24 cellular contexts compared by ENCODE assay signal in genomic region chr1:22738069-22738435, GRCh38. TPM values are rescaled to one million over a fixed set of nuclear protein-coding genes. Genes with fewer than 3 reads are reported as not detected.
DNase-seq lines count a peak whose midpoint lies in the region; ATAC-seq, FAIRE-seq and TF ChIP-seq lines count a peak whose summit lies in the region.
"Had no signal": no experiment of that assay in that cellular context is flagged by ENCODE, and none has a peak within 500 bp of the region (broad histone marks: within the 10 kb centered on the region; RNA-seq: fewer than 3 reads in every experiment).

No MANE protein-coding gene starts in this region.

- WGBS in A549 (ENCODE audit: missing lambda C conversion rate) = 100% methylated on average over 1 of the region's 1 CpG

- intact Hi-C loops in CD14-positive monocyte (cut with micrococcal nuclease) = no loop called here

- H3K9me3 Mint-ChIP-seq in CD14-positive monocyte (peaks cover 0 to 2% (median 0%) of the 10 kb centered on the region in 7 donors), endothelial cell (ENCODE audit: unreplicated experiment) (no peaks in the 10 kb centered on the region)
- H3K9me3 Mint-ChIP-seq: T-helper 2 cell treated with Interferon-gamma antibody and Interleukin-4, amounts not matched to agents 5 μg/mL and 100 μg/mL, for 36 hours had no signal

- DNase-seq in A549 (ENCODE audit: low read depth in 1 of 2, low spot score in 1 of 2) (no peak), CD14-positive monocyte (ENCODE audit: low spot score) (no peak), MV-4-11 (lab: John Stamatoyannopoulos, UW) (peak; percentile 37), endothelial cell (ENCODE audit: low spot score) (no peak), NCI-H1092 treated with DMSO at 0.1 percent for 48 hours (lab: John Stamatoyannopoulos, UW) (no peak)
- DNase-seq in effector CD4-positive, alpha-beta T cell = no peak
- DNase-seq: DMS153, GOT3, KBM-7, NCI-H1105, NCI-H146, NCI-H1930, NCI-H2107, NCI-H524 treated with DMSO at 0.1 percent for 48 hours, NCI-H774, Peyer's patch, SHP77 treated with DMSO at 0.1 percent for 48 hours, T-helper 1 cell had no signal

- peak overlapping the region in 1 of 2 donors; percentile 53 for H3K4me3 Mint-ChIP-seq in CD14-positive monocyte
- peak overlapping the region; percentile 45 for H3K4me3 Mint-ChIP-seq in endothelial cell (ENCODE audit: unreplicated experiment)
- H3K4me3 Mint-ChIP-seq: T-helper 2 cell treated with Interferon-gamma antibody and Interleukin-4, amounts not matched to agents 5 μg/mL and 100 μg/mL, for 36 hours had no signal

- FAIRE-seq in A549 (lab: Jason Lieb, UNC) = no peak
- FAIRE-seq: HepG2 had no signal

- peak overlapping the region in 4 of 7 donors; percentile 13 to 89 (median 46) for H3K27ac Mint-ChIP-seq in CD14-positive monocyte
- H3K27ac Mint-ChIP-seq in endothelial cell (ENCODE audit: unreplicated experiment) = no peak overlapping the region
- H3K27ac Mint-ChIP-seq: T-helper 2 cell treated with Interferon-gamma antibody and Interleukin-4, amounts not matched to agents 5 μg/mL and 100 μg/mL, for 36 hours had no signal

- CTCF ChIA-PET in A549 (lab: Yijun Ruan, JAX) = interaction anchor here (3.6 kb wide), 1 partner anchor 33 kb away, joined by 16 read pairs; no protein-coding TSS in a partner anchor

- H3K4me1 Mint-ChIP-seq in CD14-positive monocyte (peaks cover 49% of the 10 kb centered on the region), endothelial cell (ENCODE audit: unreplicated experiment) (peaks cover 35% of the 10 kb centered on the region)

- H3K36me3 Mint-ChIP-seq in CD14-positive monocyte = peaks cover 0 to 2% of the 10 kb centered on the region in 2 donors
- no peaks in the 10 kb centered on the region for H3K36me3 Mint-ChIP-seq in endothelial cell (ENCODE audit: low read depth, unreplicated experiment)

- TF ChIP-seq POLR2A in A549 (IDR thresholded peaks at IDR 0.05; ENCODE audit: low read length) = no peak

- H3K4me1 ChIP-seq in A549 = peaks cover 90% of the 10 kb centered on the region
- H3K4me1 ChIP-seq: HAP-1 had no signal

- no peak for TF ChIP-seq CTCF in A549 (IDR thresholded peaks at IDR 0.05)
- TF ChIP-seq CTCF in CD14-positive monocyte (IDR thresholded peaks at IDR 0.05) = no peak
- no peak for TF ChIP-seq CTCF in endothelial cell (IDR thresholded peaks at IDR 0.05; ENCODE audit: unreplicated experiment)

- peak overlapping the region; percentile 95 to 97 for H3K27ac ChIP-seq in A549
- H3K27ac ChIP-seq: C4-2B had no signal

- TF ChIP-seq RAD21 in A549 (conservative IDR thresholded peaks at IDR 0.05 in 1 of 2, IDR thresholded peaks at IDR 0.05 in 1 of 2) = no peak

- H3K27me3 Mint-ChIP-seq in CD14-positive monocyte (ENCODE audit: low read depth in 3 of 3) (peaks cover 0 to 10% (median 5%) of the 10 kb centered on the region in 3 donors), endothelial cell (ENCODE audit: unreplicated experiment) (peaks cover 2% of the 10 kb centered on the region)

- no peak for TF ChIP-seq EP300 in A549 (IDR thresholded peaks at IDR 0.05)

- no peaks in the 10 kb centered on the region for H3K9me3 ChIP-seq in A549
- H3K9me3 ChIP-seq: HAP-1, MG63, Peyer's patch had no signal

- H3K4me2 ChIP-seq in A549 = peak overlapping the region; percentile 76

- no peak for ATAC-seq in A549
- no peak for ATAC-seq in HG03135 (IDR thresholded peaks at IDR 0.05; ENCODE audit: unreplicated experiment)
- ATAC-seq: HepG2 had no signal

- POLR2A ChIA-PET in A549 (lab: Yijun Ruan, JAX) = no interaction called here

- no peak overlapping the region for H3K4me3 ChIP-seq in A549
- H3K4me3 ChIP-seq: HAP-1, MG63, Peyer's patch had no signal

TF ChIP-seq in A549, 52 proteins besides CTCF, POLR2A, EP300 and RAD21:
- TF ChIP-seq TP53 (CRISPR knock-in tag; IDR thresholded peaks at IDR 0.05) = no peak
- no peak for TF ChIP-seq FOXS1 (CRISPR knock-in tag; IDR thresholded peaks at IDR 0.05)
- TF ChIP-seq RARB (CRISPR knock-in tag; IDR thresholded peaks at IDR 0.05) = no peak
- TF ChIP-seq E2F6 (IDR thresholded peaks at IDR 0.05; ENCODE audit: borderline replicate concordance, low read depth) = no peak
- TF ChIP-seq MAFK (IDR thresholded peaks at IDR 0.05; ENCODE audit: partially characterized antibody) = no peak
- no peak for TF ChIP-seq NFE2L2 (conservative IDR thresholded peaks at IDR 0.05; ENCODE audit: low read length)
- no peak for TF ChIP-seq SMC3 (IDR thresholded peaks at IDR 0.05)
- no peak for TF ChIP-seq JUNB (IDR thresholded peaks at IDR 0.05)
- TF ChIP-seq RCOR1 (IDR thresholded peaks at IDR 0.05; ENCODE audit: low read depth, low read length) = no peak
- TF ChIP-seq HMGXB4 (CRISPR knock-in tag; IDR thresholded peaks at IDR 0.05; ENCODE audit: borderline replicate concordance) = no peak
- TF ChIP-seq ATOH8 (CRISPR knock-in tag; IDR thresholded peaks at IDR 0.05; ENCODE audit: low read depth) = no peak
- TF ChIP-seq POLR2AphosphoS2 (conservative IDR thresholded peaks at IDR 0.05; ENCODE audit: low read length) = no peak
- no peak for TF ChIP-seq CBX8 (IDR thresholded peaks at IDR 0.05)
- TF ChIP-seq MAZ (IDR thresholded peaks at IDR 0.05; ENCODE audit: borderline replicate concordance, low read depth, low read length) = no peak
- TF ChIP-seq RNF2 (IDR thresholded peaks at IDR 0.05; ENCODE audit: borderline replicate concordance, low read depth) = no peak
TF ChIP-seq in A549: peak in this region for 0.

RNA-seq across cellular contexts. Expression of gene EPHB2, which starts 27.4 kb away (rescaled TPM):
- 13.0 and 15.9 TPM in 2 replicates for polyA plus RNA-seq in A549 (2011; rRNA removed)
- polyA plus RNA-seq in A549 (2012; cell fraction: cytosol; rRNA removed) = 18.6 and 22.8 TPM in 2 replicates
- 40.4 and 46.8 TPM in 2 replicates for polyA plus RNA-seq in A549 (2012; cell fraction: nucleus; rRNA removed)
- polyA plus RNA-seq in A549 (2017; fragmentation: RNase III; extraction: RNeasy Plus Mini Kit Qiagen cat#74134 plus additional on column Dnase treatment) = 31.4 to 35.3 TPM (median 33.8 TPM) in 3 replicates
- polyA minus RNA-seq in A549 (2011; rRNA and poly(A)+ RNA removed) = 43.4 and 70.5 TPM in 2 replicates
- polyA plus RNA-seq in CD14-positive monocyte = 1 to 10 TPM; 2.9 to 3.4 TPM
- 10.7 TPM for total RNA-seq in endothelial cell (ENCODE audit: unreplicated experiment)
